ENCODE assay signal across 32 cellular contexts in genomic region chr2:168843253-168843652, GRCh38. TPM values are rescaled to one million over a fixed set of nuclear protein-coding genes. Genes with fewer than 3 reads are reported as not detected.
"Had no signal": no experiment of that assay in that cellular context is flagged by ENCODE, and none has a peak within 500 bp of the region (broad histone marks: within the 10 kb centered on the region; RNA-seq: fewer than 3 reads in every experiment).

No MANE protein-coding gene starts in this region.

- FAIRE-seq: keratinocyte, pancreas, small intestine had no signal

- DNase-seq: hippocampal formation; kidney glomerular epithelial cell; left cardiac atrium; lower lobe of right lung; mammary epithelial cell; mesenchymal stem cell; naive thymus-derived CD8-positive, alpha-beta T cell; nucleus accumbens; pancreas; posterior cingulate gyrus; retina; right cardiac atrium; sigmoid colon; small intestine; spleen; stimulated activated CD4-positive, alpha-beta T cell treated with anti-CD3 and anti-CD28 coated beads, Interleukin-4, amount 100 ng/mL, for 24 hours; stimulated activated naive CD4-positive, alpha-beta T cell; tibial artery; trophoblast cell; upper lobe of right lung; uterus had no signal

- H3K4me1 ChIP-seq: lower lobe of right lung, prostate gland, sigmoid colon, spleen, suprapubic skin, tibial artery, upper lobe of right lung, uterus had no signal

- H3K27me3 ChIP-seq: pancreas, sigmoid colon, spleen, suprapubic skin, tibial artery, upper lobe of right lung, uterus had no signal

- H3K36me3 ChIP-seq: prostate gland, sigmoid colon, spleen, suprapubic skin, thoracic aorta, tibial artery, uterus had no signal

- ATAC-seq: left cardiac atrium; left lobe of liver; lower lobe of right lung; naive thymus-derived CD8-positive, alpha-beta T cell; pancreas; right cardiac atrium; stimulated activated effector memory CD8-positive, alpha-beta T cell treated with anti-CD3 and anti-CD28 coated beads, Interleukin-12 subunit alpha, Interleukin-12 subunit beta, amount 100 ng/mL, for 72 hours; upper lobe of right lung had no signal

- H3K27ac ChIP-seq: lower lobe of right lung, pancreas, prostate gland, sigmoid colon, spleen, suprapubic skin, thoracic aorta, tibial artery, upper lobe of right lung, uterus had no signal

- H3K9me3 ChIP-seq: lower lobe of right lung, pancreas, prostate gland, sigmoid colon, spleen, suprapubic skin, thoracic aorta, tibial artery, upper lobe of right lung, uterus had no signal

- H3K4me3 ChIP-seq: lower lobe of right lung, pancreas, prostate gland, sigmoid colon, spleen, suprapubic skin, thoracic aorta, tibial artery, upper lobe of right lung, uterus had no signal

RNA-seq across cellular contexts. Expression of gene NOSTRIN, which starts 40.8 kb away (rescaled TPM):
- total RNA-seq: mammary epithelial cell, neural crest cell had no signal
- polyA plus RNA-seq: keratinocyte; mammary epithelial cell; naive thymus-derived CD8-positive, alpha-beta T cell had no signal

RNA-seq across cellular contexts. Expression of gene SPC25, which starts 47.0 kb away (rescaled TPM):
- total RNA-seq: subcutaneous adipose tissue had no signal
- polyA plus RNA-seq: naive thymus-derived CD8-positive, alpha-beta T cell; right cardiac atrium had no signal

RNA-seq across cellular contexts. Expression of gene G6PC2, which starts 57.8 kb away (rescaled TPM):
- total RNA-seq: left cardiac atrium; left lobe of liver; liver; lower lobe of right lung; mammary epithelial cell; mucosa of gallbladder; naive thymus-derived CD8-positive, alpha-beta T cell; neural crest cell; osteoblast; prostate gland; right cardiac atrium; sigmoid colon; spleen; subcutaneous adipose tissue; suprapubic skin; thoracic aorta; upper lobe of right lung had no signal
- polyA plus RNA-seq: keratinocyte; liver; mammary epithelial cell; naive thymus-derived CD8-positive, alpha-beta T cell; right cardiac atrium; spleen had no signal
